Comparison of ENCODE assay signal across 1 cellular context in genomic region chr4:759810-760209, GRCh38.
A peak's percentile ranks its signal among the peaks of the same experiment; 100 is the strongest.
TF ChIP-seq lines count a peak whose summit lies in the region.

No MANE protein-coding gene starts in this region.

TF ChIP-seq in HepG2, 621 proteins besides CTCF, POLR2A, EP300 and RAD21:
- TF ChIP-seq, protein P1, sequence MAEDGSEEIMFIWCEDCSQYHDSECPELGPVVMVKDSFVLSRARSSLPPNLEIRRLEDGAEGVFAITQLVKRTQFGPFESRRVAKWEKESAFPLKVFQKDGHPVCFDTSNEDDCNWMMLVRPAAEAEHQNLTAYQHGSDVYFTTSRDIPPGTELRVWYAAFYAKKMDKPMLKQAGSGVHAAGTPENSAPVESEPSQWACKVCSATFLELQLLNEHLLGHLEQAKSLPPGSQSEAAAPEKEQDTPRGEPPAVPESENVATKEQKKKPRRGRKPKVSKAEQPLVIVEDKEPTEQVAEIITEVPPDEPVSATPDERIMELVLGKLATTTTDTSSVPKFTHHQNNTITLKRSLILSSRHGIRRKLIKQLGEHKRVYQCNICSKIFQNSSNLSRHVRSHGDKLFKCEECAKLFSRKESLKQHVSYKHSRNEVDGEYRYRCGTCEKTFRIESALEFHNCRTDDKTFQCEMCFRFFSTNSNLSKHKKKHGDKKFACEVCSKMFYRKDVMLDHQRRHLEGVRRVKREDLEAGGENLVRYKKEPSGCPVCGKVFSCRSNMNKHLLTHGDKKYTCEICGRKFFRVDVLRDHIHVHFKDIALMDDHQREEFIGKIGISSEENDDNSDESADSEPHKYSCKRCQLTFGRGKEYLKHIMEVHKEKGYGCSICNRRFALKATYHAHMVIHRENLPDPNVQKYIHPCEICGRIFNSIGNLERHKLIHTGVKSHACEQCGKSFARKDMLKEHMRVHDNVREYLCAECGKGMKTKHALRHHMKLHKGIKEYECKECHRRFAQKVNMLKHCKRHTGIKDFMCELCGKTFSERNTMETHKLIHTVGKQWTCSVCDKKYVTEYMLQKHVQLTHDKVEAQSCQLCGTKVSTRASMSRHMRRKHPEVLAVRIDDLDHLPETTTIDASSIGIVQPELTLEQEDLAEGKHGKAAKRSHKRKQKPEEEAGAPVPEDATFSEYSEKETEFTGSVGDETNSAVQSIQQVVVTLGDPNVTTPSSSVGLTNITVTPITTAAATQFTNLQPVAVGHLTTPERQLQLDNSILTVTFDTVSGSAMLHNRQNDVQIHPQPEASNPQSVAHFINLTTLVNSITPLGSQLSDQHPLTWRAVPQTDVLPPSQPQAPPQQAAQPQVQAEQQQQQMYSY (CRISPR knock-in tag; IDR thresholded peaks at IDR 0.05): peak; percentile 78
